ENCODE assay signal across 6 cellular contexts in genomic region chr3:9851383-9851782, GRCh38. TPM values are rescaled to one million over a fixed set of nuclear protein-coding genes. Genes with fewer than 3 reads are reported as not detected.
"Had no signal": no experiment of that assay in that cellular context is flagged by ENCODE, and none has a peak within 500 bp of the region (broad histone marks: within the 10 kb centered on the region; RNA-seq: fewer than 3 reads in every experiment).

No MANE protein-coding gene starts in this region.

RNA-seq across cellular contexts. Expression of gene CIDEC, which starts 28.7 kb away (rescaled TPM):
- total RNA-seq: naive thymus-derived CD4-positive, alpha-beta T cell; natural killer cell; osteocyte; progenitor cell of endocrine pancreas; upper lobe of left lung had no signal

RNA-seq across cellular contexts. Expression of gene IL17RE, which starts 51.3 kb away (rescaled TPM):
- total RNA-seq: skeletal muscle tissue had no signal
